ENCODE assay signal across 8 cellular contexts in genomic region chr12:25194722-25195055, GRCh38. TPM values are rescaled to one million over a fixed set of nuclear protein-coding genes. Genes with fewer than 3 reads are reported as not detected.
DNase-seq lines count a peak whose midpoint lies in the region; ATAC-seq, FAIRE-seq and TF ChIP-seq lines count a peak whose summit lies in the region.

No MANE protein-coding gene starts in this region.

- H3K9ac ChIP-seq in NT2/D1 (ENCODE audit: insufficient read length, low read depth): no peak overlapping the region
- peak overlapping the region; percentile 25 for H3K9ac ChIP-seq in endothelial cell of umbilical vein (replicated peaks; ENCODE audit: extremely low read depth, insufficient read depth, low read length)

- no peaks in the 10 kb centered on the region for H3K79me2 ChIP-seq in DOHH2 (ENCODE audit: control insufficient read depth, low read length)
- no peaks in the 10 kb centered on the region for H3K79me2 ChIP-seq in endothelial cell of umbilical vein (ENCODE audit: control insufficient read depth, insufficient read depth, low read length)

- H3K4me3 ChIP-seq in DOHH2 (ENCODE audit: low read length) (peak overlapping the region; percentile 77), NT2/D1 (ENCODE audit: insufficient read length, low read depth) (peak overlapping the region; percentile 58), endothelial cell of umbilical vein (replicated peaks in 1 of 3; ENCODE audit: insufficient read depth in 1 of 3, low read depth in 1 of 3, low read length in 3 of 3) (peak overlapping the region in 2 of 3 experiments; percentile 44 to 60), ovary (peak overlapping the region; percentile 66)

- no peaks in the 10 kb centered on the region for H3K9me1 ChIP-seq in endothelial cell of umbilical vein (replicated peaks; ENCODE audit: control insufficient read depth, extremely low read depth, insufficient read depth, low read length)

- ATAC-seq in HG03045 (IDR thresholded peaks at IDR 0.05; ENCODE audit: unreplicated experiment): no peak

- POLR2A ChIA-PET in endothelial cell of umbilical vein (lab: Charles Lee): interaction anchor here (0.6 kb wide), 1 partner anchor 8 kb away, joined by 3 read pairs; no protein-coding TSS in a partner anchor

- H3K9me3 ChIP-seq in DOHH2 (ENCODE audit: control insufficient read depth, insufficient read depth, low read length) (no peaks in the 10 kb centered on the region), NT2/D1 (ENCODE audit: insufficient read depth, low read length) (no peaks in the 10 kb centered on the region), endothelial cell of umbilical vein (replicated peaks; ENCODE audit: control insufficient read depth, insufficient read depth, low read length) (no peaks in the 10 kb centered on the region), ovary (no peaks in the 10 kb centered on the region)

- dilution Hi-C loops in endothelial cell of umbilical vein (cut with MboI; ENCODE audit: extremely low pct_ligation_motif_present, low sequenced_read_pairs): no loop called here

- H3K27ac ChIP-seq in DOHH2 (ENCODE audit: low read depth, low read length) (no peak overlapping the region), endothelial cell of umbilical vein (ENCODE audit: insufficient read depth, low read depth, low read length) (peak overlapping the region; percentile 4), ovary (peak overlapping the region in 1 of 2 donors; percentile 92)

- H3K36me3 ChIP-seq in DOHH2 (ENCODE audit: control insufficient read depth, low read length) (no peaks in the 10 kb centered on the region), NT2/D1 (ENCODE audit: insufficient read depth, insufficient read length, low read length) (peaks cover 10% of the 10 kb centered on the region), endothelial cell of umbilical vein (ENCODE audit: control insufficient read depth in 2 of 2, extremely low read depth in 1 of 2, insufficient read depth in 2 of 2, low read length in 2 of 2) (no peaks in the 10 kb centered on the region), ovary (no peaks in the 10 kb centered on the region)

- TF ChIP-seq EP300 in ovary (IDR thresholded peaks at IDR 0.05): no peak

- H3K4me2 ChIP-seq in DOHH2 (ENCODE audit: low read length): peak overlapping the region; percentile 81
- H3K4me2 ChIP-seq in endothelial cell of umbilical vein (ENCODE audit: insufficient read depth, low read length): peak overlapping the region; percentile 99

- peak overlapping the region; percentile 55 for H2AFZ ChIP-seq in endothelial cell of umbilical vein (ENCODE audit: low read depth, low read length)

- no peak for TF ChIP-seq CTCF in DOHH2 (IDR thresholded peaks at IDR 0.05; ENCODE audit: low read depth, low read length, poor library complexity, severe bottlenecking)
- TF ChIP-seq CTCF in endothelial cell of umbilical vein (IDR thresholded peaks at IDR 0.05; ENCODE audit: extremely low read depth in 1 of 2, insufficient read depth in 1 of 2, low read depth in 1 of 2, low read length in 2 of 2): no peak
- no peak for TF ChIP-seq CTCF in ovary (IDR thresholded peaks at IDR 0.05)

- 4 to 6% (median 6%) methylated on average over 11 of the region's 11 CpGs for WGBS in ovary, 3 donors

- BruUV-seq in endothelial cell of umbilical vein (replicated peaks; lab: Mats Ljungman, UMichigan): TSS peak; percentile 71

- no peak for TF ChIP-seq POLR2A in endothelial cell of umbilical vein (IDR thresholded peaks at IDR 0.05; ENCODE audit: low read depth, low read length)
- no peak for TF ChIP-seq POLR2A in ovary (IDR thresholded peaks at IDR 0.05)

- DNase-seq in NT2/D1 (ENCODE audit: low read depth, low spot score): no peak
- DNase-seq in endothelial cell of umbilical vein (ENCODE audit: low read depth, low spot score): no peak
- no peak for DNase-seq in ovary
- no peak for DNase-seq in DMS53 treated with DMSO at 0.1 percent for 48 hours (lab: John Stamatoyannopoulos, UW; ENCODE audit: unreplicated experiment)
- DNase-seq in COLO668 (lab: John Stamatoyannopoulos, UW; ENCODE audit: unreplicated experiment): no peak
- no peak for DNase-seq in NCI-H2171 (lab: John Stamatoyannopoulos, UW)

- FAIRE-seq in endothelial cell of umbilical vein (lab: Jason Lieb, UNC): no peak

- H3K4me1 ChIP-seq in DOHH2 (ENCODE audit: control insufficient read depth, low read length) (peaks cover 24% of the 10 kb centered on the region), NT2/D1 (ENCODE audit: insufficient read depth, insufficient read length) (no peaks in the 10 kb centered on the region), endothelial cell of umbilical vein (ENCODE audit: control insufficient read depth, extremely low read depth, insufficient read depth, low read length) (peaks cover 13% of the 10 kb centered on the region), ovary (ENCODE audit: insufficient read depth) (no peaks in the 10 kb centered on the region)

- H3K27me3 ChIP-seq in DOHH2 (ENCODE audit: control insufficient read depth, low read length): no peaks in the 10 kb centered on the region
- H3K27me3 ChIP-seq in NT2/D1 (ENCODE audit: insufficient read depth, insufficient read length): no peaks in the 10 kb centered on the region
- H3K27me3 ChIP-seq in endothelial cell of umbilical vein (ENCODE audit: control insufficient read depth in 2 of 2, insufficient read depth in 2 of 2, low read length in 2 of 2): no peaks in the 10 kb centered on the region
- H3K27me3 ChIP-seq in ovary: no peaks in the 10 kb centered on the region

- H4K20me1 ChIP-seq in DOHH2 (ENCODE audit: control insufficient read depth, insufficient read depth, low read depth, low read length) (no peaks in the 10 kb centered on the region), endothelial cell of umbilical vein (replicated peaks; ENCODE audit: control insufficient read depth, extremely low read depth, insufficient read depth, low read length) (no peaks in the 10 kb centered on the region)

- CTCF ChIA-PET in endothelial cell of umbilical vein (lab: Charles Lee): interaction anchor here (0.6 to 1.6 kb wide), 5 partner anchors 10 to 203 kb away, joined by 3 to 5 read pairs (median 4); no protein-coding TSS in a partner anchor

- H3K9me2 ChIP-seq in DOHH2 (replicated peaks; ENCODE audit: control insufficient read depth, low read length): no peaks in the 10 kb centered on the region

- no peaks in the 10 kb centered on the region for H3F3A ChIP-seq in DOHH2 (ENCODE audit: control insufficient read depth, insufficient read depth)

- intact Hi-C loops in endothelial cell of umbilical vein (cut with micrococcal nuclease) (loop anchor here (1.0 kb wide), 1 partner anchor 56 kb away; the partner anchor contains the start of gene KRAS), ovary (cut with DNase I) (no loop called here)

TF ChIP-seq in endothelial cell of umbilical vein, 7 proteins besides CTCF, POLR2A, EP300 and RAD21:
- TF ChIP-seq MYC (IDR thresholded peaks at IDR 0.05; ENCODE audit: low read depth, low read length) (no peak), JUN (IDR thresholded peaks at IDR 0.05; ENCODE audit: borderline replicate concordance, insufficient read depth, insufficient read length, low read depth) (no peak), FOS (IDR thresholded peaks at IDR 0.05; ENCODE audit: borderline replicate concordance, insufficient read depth, low read length) (no peak), EZH2 (IDR thresholded peaks at IDR 0.05; ENCODE audit: borderline replicate concordance, low read depth, low read length, severe bottlenecking) (no peak), MAX (IDR thresholded peaks at IDR 0.05; ENCODE audit: insufficient read depth, insufficient read length) (no peak), POLR2AphosphoS5 (IDR thresholded peaks at IDR 0.05; ENCODE audit: insufficient read depth, low read depth, low read length) (no peak), GATA2 (IDR thresholded peaks at IDR 0.05; ENCODE audit: insufficient read depth, insufficient read length, low read depth, low read length) (no peak)

RNA-seq across cellular contexts. Expression of gene DNAI7, which starts 0.3 kb away (rescaled TPM):
- not detected in 2 replicates for total RNA-seq in endothelial cell of umbilical vein
- polyA plus RNA-seq in endothelial cell of umbilical vein: not detected in 2 replicates
- not detected in 2 replicates for polyA plus RNA-seq in endothelial cell of umbilical vein (2011; cell fraction: cytosol; rRNA removed)
- 0.37 TPM in 1 of 2 replicates, not detected in the other for polyA plus RNA-seq in endothelial cell of umbilical vein (2011; cell fraction: nucleus; rRNA removed)
- not detected in 2 replicates for polyA plus RNA-seq in endothelial cell of umbilical vein (2012)
- not detected in 2 replicates for polyA minus RNA-seq in endothelial cell of umbilical vein
- polyA minus RNA-seq in endothelial cell of umbilical vein (2011; cell fraction: cytosol; rRNA and poly(A)+ RNA removed): not detected
- not detected in 2 replicates for polyA minus RNA-seq in endothelial cell of umbilical vein (2011; cell fraction: nucleus; rRNA and poly(A)+ RNA removed)
- 1 to 10 TPM; 1.3 to 9.5 (median 2.6) TPM for total RNA-seq in ovary
- polyA plus RNA-seq in ovary: under 1 TPM; 0.65 to 0.68 TPM

RNA-seq across cellular contexts. Expression of gene ETFRF1, which starts 0.3 kb away (rescaled TPM):
- 8.1 and 10.6 TPM in 2 replicates for total RNA-seq in endothelial cell of umbilical vein
- 4.2 and 6.9 TPM in 2 replicates for polyA plus RNA-seq in endothelial cell of umbilical vein
- polyA plus RNA-seq in endothelial cell of umbilical vein (2011; cell fraction: cytosol; rRNA removed): 11.7 and 13.8 TPM in 2 replicates
- 6.6 and 7.3 TPM in 2 replicates for polyA plus RNA-seq in endothelial cell of umbilical vein (2011; cell fraction: nucleus; rRNA removed)
- 6.7 and 14.0 TPM in 2 replicates for polyA plus RNA-seq in endothelial cell of umbilical vein (2012)
- 1.5 and 3.2 TPM in 2 replicates for polyA minus RNA-seq in endothelial cell of umbilical vein
- polyA minus RNA-seq in endothelial cell of umbilical vein (2011; cell fraction: cytosol; rRNA and poly(A)+ RNA removed): 5.5 TPM
- 6.7 and 12.9 TPM in 2 replicates for polyA minus RNA-seq in endothelial cell of umbilical vein (2011; cell fraction: nucleus; rRNA and poly(A)+ RNA removed)
- 10 to 100 TPM; 18.2 to 40.1 (median 27.1) TPM for total RNA-seq in ovary
- 10 to 100 TPM; 21.6 to 29.6 TPM for polyA plus RNA-seq in ovary

RNA-seq across cellular contexts. Expression of gene KRAS, which starts 56.0 kb away (rescaled TPM):
- total RNA-seq in endothelial cell of umbilical vein (22.8 and 25.3 TPM in 2 replicates), ovary (10 to 100 TPM in 5 of 7 donors, 1 to 10 TPM in 2; 8.7 to 28.2 (median 16.4) TPM)
- polyA plus RNA-seq in endothelial cell of umbilical vein (7.3 and 9.1 TPM in 2 replicates), ovary (10 to 100 TPM in 1 of 2 donors, 1 to 10 TPM in 1; 5.6 to 11.5 TPM)
- 8.5 and 9.3 TPM in 2 replicates for polyA plus RNA-seq in endothelial cell of umbilical vein (2011; cell fraction: cytosol; rRNA removed)
- 6.7 and 9.8 TPM in 2 replicates for polyA plus RNA-seq in endothelial cell of umbilical vein (2011; cell fraction: nucleus; rRNA removed)
- 14.4 and 15.9 TPM in 2 replicates for polyA plus RNA-seq in endothelial cell of umbilical vein (2012)
- 11.7 and 12.5 TPM in 2 replicates for polyA minus RNA-seq in endothelial cell of umbilical vein
- 8.6 TPM for polyA minus RNA-seq in endothelial cell of umbilical vein (2011; cell fraction: cytosol; rRNA and poly(A)+ RNA removed)
- 10.0 and 14.7 TPM in 2 replicates for polyA minus RNA-seq in endothelial cell of umbilical vein (2011; cell fraction: nucleus; rRNA and poly(A)+ RNA removed)
